ENCODE assay signal across 20 cellular contexts in the genomic region with DNA sequence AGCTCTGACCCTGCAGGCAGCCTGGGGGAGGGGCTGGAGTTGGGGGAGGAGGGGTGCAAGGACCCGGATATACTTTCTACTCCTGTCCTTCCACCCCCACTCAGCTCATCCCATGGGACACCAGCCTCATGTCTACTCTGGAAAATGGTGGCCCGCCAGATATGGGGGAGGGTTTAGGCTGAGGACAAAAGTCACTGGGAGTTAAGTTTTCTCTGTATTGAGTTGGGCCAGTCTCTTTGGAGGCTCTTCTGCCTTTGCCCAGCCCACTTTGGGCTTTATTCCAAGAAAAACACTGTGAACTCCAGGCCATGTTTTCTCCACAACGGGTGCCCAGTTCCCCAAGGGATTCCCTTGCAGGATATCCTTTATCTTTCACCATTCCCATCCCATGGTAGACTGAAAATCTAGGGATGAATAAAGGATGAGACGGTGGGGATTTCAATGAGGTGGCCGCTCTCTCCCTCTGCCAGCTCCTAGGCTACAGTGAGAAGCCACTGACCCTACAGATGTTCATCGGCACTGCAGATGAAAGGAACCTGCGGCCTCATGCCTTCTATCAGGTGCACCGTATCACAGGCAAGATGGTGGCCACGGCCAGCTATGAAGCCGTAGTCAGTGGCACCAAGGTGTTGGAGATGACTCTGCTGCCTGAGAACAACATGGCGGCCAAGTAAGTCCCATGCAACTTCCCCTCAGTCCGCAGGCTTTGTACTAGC. TPM values are rescaled to one million over a fixed set of nuclear protein-coding genes. Genes with fewer than 3 reads are reported as not detected.
DNase-seq lines count a peak whose midpoint lies in the region; ATAC-seq, FAIRE-seq and TF ChIP-seq lines count a peak whose summit lies in the region.
"Had no signal": no experiment of that assay in that cellular context is flagged by ENCODE, and none has a peak within 500 bp of the region (broad histone marks: within the 10 kb centered on the region; RNA-seq: fewer than 3 reads in every experiment).

No MANE protein-coding gene starts in this region.

- 59% methylated on average over 12 of the region's 12 CpGs for WGBS in HepG2 (ENCODE audit: low lambda C conversion rate)

- peaks cover 10% of the 10 kb centered on the region for H3K27me3 Mint-ChIP-seq in neural progenitor cell (ENCODE audit: insufficient read depth, low read depth)

- no peak overlapping the region for H3K9ac ChIP-seq in HepG2 (ENCODE audit: insufficient read depth, low read depth, low read length)
- no peak overlapping the region for H3K9ac ChIP-seq in neural progenitor cell

- H3K4me1 ChIP-seq in HepG2 (ENCODE audit: insufficient read depth, low read length) (peaks cover 10% of the 10 kb centered on the region), mucosa of descending colon (ENCODE audit: low read depth) (no peaks in the 10 kb centered on the region), neural progenitor cell (peaks cover 31% of the 10 kb centered on the region)
- H3K4me1 ChIP-seq: HAP-1 had no signal

- no peaks in the 10 kb centered on the region for H3K9me3 Mint-ChIP-seq in neural progenitor cell
- H3K9me3 Mint-ChIP-seq: brain had no signal

- H3F3A ChIP-seq in neural progenitor cell (ENCODE audit: low read depth) = peaks cover 7% of the 10 kb centered on the region

- ATAC-seq in HepG2 = no peak
- no peak for ATAC-seq in mucosa of descending colon

- peaks cover 22 to 53% of the 10 kb centered on the region in 2 experiments for H3K27me3 ChIP-seq in HepG2 (ENCODE audit: control insufficient read depth in 1 of 2, insufficient read depth in 2 of 2, low read length in 2 of 2)
- no peaks in the 10 kb centered on the region for H3K27me3 ChIP-seq in neural progenitor cell

- no TSS peak for BruUV-seq in HepG2 (replicated peaks; lab: Mats Ljungman, UMichigan)

- H3K27ac ChIP-seq in HepG2 (ENCODE audit: extremely low read length, insufficient read depth, low read length) (no peak overlapping the region), neural progenitor cell (no peak overlapping the region)
- H3K27ac ChIP-seq: suprapubic skin had no signal

- no peak overlapping the region for H3K4me3 ChIP-seq in HepG2 (replicated peaks in 1 of 3; ENCODE audit: insufficient read depth in 1 of 3, low read depth in 2 of 3, low read length in 3 of 3)
- H3K4me3 ChIP-seq in mucosa of descending colon = no peak overlapping the region
- H3K4me3 ChIP-seq in neural progenitor cell = no peak overlapping the region
- H3K4me3 ChIP-seq: gastrocnemius medialis, HAP-1, suprapubic skin had no signal

- H3K4me1 Mint-ChIP-seq in neural progenitor cell = peaks cover 5% of the 10 kb centered on the region

- DNase-seq in EH (ENCODE audit: low read depth) (peak; percentile 72), NCI-H1105 treated with DMSO at 0.1 percent for 48 hours (lab: John Stamatoyannopoulos, UW) (peak; percentile 19), dermis blood vessel endothelial cell (peak; percentile 17), HepG2 (ENCODE audit: low spot score) (no peak), DMS114 treated with DMSO at 0.1 percent for 48 hours (lab: John Stamatoyannopoulos, UW; ENCODE audit: unreplicated experiment) (no peak), mucosa of descending colon (no peak), neural progenitor cell (ENCODE audit: low spot score) (no peak), kidney glomerular epithelial cell (lab: John Stamatoyannopoulos, UW) (no peak)
- DNase-seq: activated naive CD4-positive, alpha-beta T cell treated with anti-CD3 and anti-CD28 coated beads, Interleukin-2, amount 50 U/mL, for 16 hours; effector memory CD4-positive, alpha-beta T cell; KG1; NCI-H1694; NK-92 treated with Interleukin-12 subunit alpha and Interleukin-12 subunit beta, amount 100 ng/mL, for 24 hours; stimulated activated CD4-positive, alpha-beta T cell treated with anti-CD3 and anti-CD28 coated beads, Interleukin-1b, Interleukin-23, amount 100 ng/mL, for 48 hours; T-helper 9 cell had no signal

- no peak for TF ChIP-seq RAD21 in HepG2 (CRISPR knock-in tag; IDR thresholded peaks at IDR 0.05)

- FAIRE-seq in HepG2 (lab: Jason Lieb, UNC) = no peak

- CTCF ChIA-PET in HepG2 (lab: Yijun Ruan, JAX; ENCODE audit: low intra/inter-chr PET ratio, low total read pairs) = no interaction called here

- H3K36me3 Mint-ChIP-seq in neural progenitor cell = peaks cover 22% of the 10 kb centered on the region

- H3K79me2 ChIP-seq in HepG2 (ENCODE audit: insufficient read depth, low read length) = no peaks in the 10 kb centered on the region
- peaks cover 3% of the 10 kb centered on the region for H3K79me2 ChIP-seq in neural progenitor cell (ENCODE audit: low read depth)

- no peak overlapping the region for H3K27ac Mint-ChIP-seq in neural progenitor cell

- no peak overlapping the region for H3K4me3 Mint-ChIP-seq in neural progenitor cell

- H3K9me3 ChIP-seq in HepG2 (ENCODE audit: low read length) (no peaks in the 10 kb centered on the region), mucosa of descending colon (no peaks in the 10 kb centered on the region), neural progenitor cell (ENCODE audit: low read depth) (no peaks in the 10 kb centered on the region)
- H3K9me3 ChIP-seq: gastrocnemius medialis, HAP-1, suprapubic skin had no signal

- H3K36me3 ChIP-seq in HepG2 (replicated peaks in 1 of 2; ENCODE audit: control insufficient read depth in 1 of 2, insufficient read depth in 2 of 2, low read length in 2 of 2) = no peaks in the 10 kb centered on the region
- no peaks in the 10 kb centered on the region for H3K36me3 ChIP-seq in mucosa of descending colon (ENCODE audit: low read depth)
- H3K36me3 ChIP-seq in neural progenitor cell = no peaks in the 10 kb centered on the region
- H3K36me3 ChIP-seq: gastrocnemius medialis, HAP-1 had no signal

- H3K4me2 ChIP-seq in HepG2 (ENCODE audit: low read depth, low read length) (no peak overlapping the region), neural progenitor cell (no peak overlapping the region)

- TF ChIP-seq CTCF in HepG2 (CRISPR knock-in tag; IDR thresholded peaks at IDR 0.05) (no peak), mucosa of descending colon (IDR thresholded peaks at IDR 0.05) (no peak), neural progenitor cell (IDR thresholded peaks at IDR 0.05) (no peak)

- H4K20me1 ChIP-seq in HepG2 (ENCODE audit: insufficient read depth, low read length) (no peaks in the 10 kb centered on the region), neural progenitor cell (ENCODE audit: low read depth) (no peaks in the 10 kb centered on the region)

- H2AFZ ChIP-seq in HepG2 (ENCODE audit: low read length) = no peak overlapping the region
- no peak overlapping the region for H2AFZ ChIP-seq in neural progenitor cell (replicated peaks)

- TF ChIP-seq POLR2A in HepG2 (IDR thresholded peaks at IDR 0.05; ENCODE audit: insufficient read depth in 1 of 2, low read depth in 2 of 2, low read length in 2 of 2) = no peak

- in situ Hi-C loops in HepG2 (cut with HindIII; ENCODE audit: extremely low pct_ligation_motif_present, low pct_unique_long_range_greater_than_20kb) = no loop called here

- intact Hi-C loops in HepG2 (cut with micrococcal nuclease; ENCODE audit: unreplicated experiment) (no loop called here), mucosa of descending colon (cut with DNase I, micrococcal nuclease) (no loop called here)

- POLR2A ChIA-PET in HepG2 (lab: Yijun Ruan, JAX) = interaction anchor here (0.7 to 3.7 kb wide), 5 partner anchors 27 to 69 kb away, joined by 3 to 19 read pairs (median 7); partner anchors contain the start of genes CBLN3, CIDEB and KHNYN

- no peak for TF ChIP-seq EP300 in HepG2 (IDR thresholded peaks at IDR 0.05; ENCODE audit: low read depth in 2 of 2, low read length in 2 of 2)
- TF ChIP-seq EP300 in HepG2 (CRISPR knock-in tag; IDR thresholded peaks at IDR 0.05; ENCODE audit: borderline replicate concordance) = no peak

RNA-seq across cellular contexts. Expression of gene NFATC4, which starts 4.9 kb away (rescaled TPM):
- total RNA-seq in dermis blood vessel endothelial cell (8.8 and 11.1 TPM in 2 replicates), HepG2 (2016; rRNA removed; fragmentation: Illumina TruSeq; extraction: Trizol) (0.04 TPM in 1 of 2 replicates, not detected in the other), mucosa of descending colon (100 to 1,000 TPM in 1 of 3 donors, 10 to 100 TPM in 2; 11.9 to 112 (median 25.2) TPM), neural progenitor cell (ENCODE audit: low replicate concordance) (38.2 and 95.3 TPM in 2 replicates)
- not detected in 2 replicates for total RNA-seq in HepG2 (2016; cell fraction: cytosol; rRNA removed; fragmentation: Illumina TruSeq; extraction: Trizol; ENCODE audit: low read depth)
- 0.11 TPM in 1 of 2 replicates, not detected in the other for total RNA-seq in HepG2 (2016; cell fraction: insoluble cytoplasmic fraction; rRNA removed; fragmentation: Illumina TruSeq; extraction: Trizol)
- not detected in 2 replicates for total RNA-seq in HepG2 (2016; cell fraction: membrane; rRNA removed; fragmentation: Illumina TruSeq; extraction: Trizol)
- 0.34 TPM in 1 of 2 replicates, not detected in the other for total RNA-seq in HepG2 (2016; cell fraction: nucleus; rRNA removed; fragmentation: Illumina TruSeq; extraction: Trizol)
- polyA plus RNA-seq in HepG2 (2011; rRNA removed) = 0.15 and 0.24 TPM in 2 replicates
- 0.03 and 0.05 TPM in 2 replicates for polyA plus RNA-seq in HepG2 (2011; cell fraction: cytosol; rRNA removed)
- polyA plus RNA-seq in HepG2 (2011; cell fraction: nucleus; rRNA removed) = 1.6 and 2.4 TPM in 2 replicates
- 0.17 and 0.40 TPM in 2 replicates for polyA plus RNA-seq in HepG2 (2012)
- not detected in 2 replicates for polyA plus RNA-seq in HepG2 (2016; cell fraction: cytosol; fragmentation: Illumina TruSeq; extraction: Trizol; ENCODE audit: low read depth)
- polyA plus RNA-seq in HepG2 (2016; cell fraction: insoluble cytoplasmic fraction; fragmentation: Illumina TruSeq; extraction: Trizol; ENCODE audit: low read depth) = not detected in 2 replicates
- not detected in 2 replicates for polyA plus RNA-seq in HepG2 (2016; cell fraction: membrane; fragmentation: Illumina TruSeq; extraction: Trizol; ENCODE audit: low read depth)
- 0.47 TPM in 1 of 2 replicates, not detected in the other for polyA plus RNA-seq in HepG2 (2016; cell fraction: nucleus; fragmentation: Illumina TruSeq; extraction: Trizol; ENCODE audit: insufficient read depth, low read depth)
- 0.32 TPM in 1 of 2 replicates, not detected in the other for polyA minus RNA-seq in HepG2 (2011; rRNA and poly(A)+ RNA removed; ENCODE audit: low replicate concordance)
- not detected in 2 replicates for polyA minus RNA-seq in HepG2 (2011; cell fraction: cytosol; rRNA and poly(A)+ RNA removed)
- polyA minus RNA-seq in HepG2 (2011; cell fraction: nucleus; rRNA and poly(A)+ RNA removed) = 0.37 and 0.39 TPM in 2 replicates

RNA-seq across cellular contexts. Expression of gene NYNRIN, which starts 25.9 kb away (rescaled TPM):
- 12.6 and 17.0 TPM in 2 replicates for total RNA-seq in dermis blood vessel endothelial cell
- total RNA-seq in HepG2 (2016; rRNA removed; fragmentation: Illumina TruSeq; extraction: Trizol) = 1.1 and 1.3 TPM in 2 replicates
- total RNA-seq in HepG2 (2016; cell fraction: cytosol; rRNA removed; fragmentation: Illumina TruSeq; extraction: Trizol; ENCODE audit: low read depth) = 0.09 and 0.10 TPM in 2 replicates
- 0.91 and 1.1 TPM in 2 replicates for total RNA-seq in HepG2 (2016; cell fraction: insoluble cytoplasmic fraction; rRNA removed; fragmentation: Illumina TruSeq; extraction: Trizol)
- total RNA-seq in HepG2 (2016; cell fraction: membrane; rRNA removed; fragmentation: Illumina TruSeq; extraction: Trizol) = 0.24 and 0.34 TPM in 2 replicates
- total RNA-seq in HepG2 (2016; cell fraction: nucleus; rRNA removed; fragmentation: Illumina TruSeq; extraction: Trizol) = 1.0 and 1.4 TPM in 2 replicates
- polyA plus RNA-seq in HepG2 (2011; rRNA removed) = 0.63 and 0.95 TPM in 2 replicates
- polyA plus RNA-seq in HepG2 (2011; cell fraction: cytosol; rRNA removed) = 0.39 and 0.44 TPM in 2 replicates
- 2.0 and 2.1 TPM in 2 replicates for polyA plus RNA-seq in HepG2 (2011; cell fraction: nucleus; rRNA removed)
- polyA plus RNA-seq in HepG2 (2012) = 1.8 and 5.9 TPM in 2 replicates
- 0.07 and 0.08 TPM in 2 replicates for polyA plus RNA-seq in HepG2 (2016; cell fraction: cytosol; fragmentation: Illumina TruSeq; extraction: Trizol; ENCODE audit: low read depth)
- 0.72 and 0.83 TPM in 2 replicates for polyA plus RNA-seq in HepG2 (2016; cell fraction: insoluble cytoplasmic fraction; fragmentation: Illumina TruSeq; extraction: Trizol; ENCODE audit: low read depth)
- polyA plus RNA-seq in HepG2 (2016; cell fraction: membrane; fragmentation: Illumina TruSeq; extraction: Trizol; ENCODE audit: low read depth) = 0.13 and 0.14 TPM in 2 replicates
- polyA plus RNA-seq in HepG2 (2016; cell fraction: nucleus; fragmentation: Illumina TruSeq; extraction: Trizol; ENCODE audit: insufficient read depth, low read depth) = 1.2 and 1.5 TPM in 2 replicates
- polyA minus RNA-seq in HepG2 (2011; rRNA and poly(A)+ RNA removed; ENCODE audit: low replicate concordance) = 2.4 TPM in 1 of 2 replicates, not detected in the other
- polyA minus RNA-seq in HepG2 (2011; cell fraction: cytosol; rRNA and poly(A)+ RNA removed) = 1.4 and 1.5 TPM in 2 replicates
- 1.7 and 1.9 TPM in 2 replicates for polyA minus RNA-seq in HepG2 (2011; cell fraction: nucleus; rRNA and poly(A)+ RNA removed)
- total RNA-seq in mucosa of descending colon = 10 to 100 TPM; 12.1 to 15.8 (median 13.4) TPM
- total RNA-seq in neural progenitor cell (ENCODE audit: low replicate concordance) = 15.5 and 34.3 TPM in 2 replicates

RNA-seq across cellular contexts. Expression of gene RIPK3, which starts 33.1 kb away (rescaled TPM):
- 4.7 and 5.8 TPM in 2 replicates for total RNA-seq in dermis blood vessel endothelial cell
- not detected in 2 replicates for total RNA-seq in HepG2 (2016; rRNA removed; fragmentation: Illumina TruSeq; extraction: Trizol)
- total RNA-seq in HepG2 (2016; cell fraction: cytosol; rRNA removed; fragmentation: Illumina TruSeq; extraction: Trizol; ENCODE audit: low read depth) = not detected in 2 replicates
- not detected in 2 replicates for total RNA-seq in HepG2 (2016; cell fraction: insoluble cytoplasmic fraction; rRNA removed; fragmentation: Illumina TruSeq; extraction: Trizol)
- total RNA-seq in HepG2 (2016; cell fraction: membrane; rRNA removed; fragmentation: Illumina TruSeq; extraction: Trizol) = not detected in 2 replicates
- not detected in 2 replicates for total RNA-seq in HepG2 (2016; cell fraction: nucleus; rRNA removed; fragmentation: Illumina TruSeq; extraction: Trizol)
- polyA plus RNA-seq in HepG2 (2011; rRNA removed) = not detected in 2 replicates
- polyA plus RNA-seq in HepG2 (2011; cell fraction: cytosol; rRNA removed) = not detected in 2 replicates
- polyA plus RNA-seq in HepG2 (2011; cell fraction: nucleus; rRNA removed) = not detected in 2 replicates
- polyA plus RNA-seq in HepG2 (2012) = not detected in 2 replicates
- polyA plus RNA-seq in HepG2 (2016; cell fraction: cytosol; fragmentation: Illumina TruSeq; extraction: Trizol; ENCODE audit: low read depth) = not detected in 2 replicates
- not detected in 2 replicates for polyA plus RNA-seq in HepG2 (2016; cell fraction: insoluble cytoplasmic fraction; fragmentation: Illumina TruSeq; extraction: Trizol; ENCODE audit: low read depth)
- not detected in 2 replicates for polyA plus RNA-seq in HepG2 (2016; cell fraction: membrane; fragmentation: Illumina TruSeq; extraction: Trizol; ENCODE audit: low read depth)
- not detected in 2 replicates for polyA plus RNA-seq in HepG2 (2016; cell fraction: nucleus; fragmentation: Illumina TruSeq; extraction: Trizol; ENCODE audit: insufficient read depth, low read depth)
- polyA minus RNA-seq in HepG2 (2011; rRNA and poly(A)+ RNA removed; ENCODE audit: low replicate concordance) = not detected in 2 replicates
- polyA minus RNA-seq in HepG2 (2011; cell fraction: cytosol; rRNA and poly(A)+ RNA removed) = not detected in 2 replicates
- not detected in 2 replicates for polyA minus RNA-seq in HepG2 (2011; cell fraction: nucleus; rRNA and poly(A)+ RNA removed)
- 10 to 100 TPM; 40.6 to 99.9 (median 71.7) TPM for total RNA-seq in mucosa of descending colon
- not detected in 2 replicates for total RNA-seq in neural progenitor cell (ENCODE audit: low replicate concordance)
- total RNA-seq: myocyte had no signal

RNA-seq across cellular contexts. Expression of gene ADCY4, which starts 38.0 kb away (rescaled TPM):
- total RNA-seq in dermis blood vessel endothelial cell (68.4 and 138 TPM in 2 replicates), HepG2 (2016; rRNA removed; fragmentation: Illumina TruSeq; extraction: Trizol) (not detected in 2 replicates), mucosa of descending colon (10 to 100 TPM; 13.9 to 23.5 (median 20.7) TPM), neural progenitor cell (ENCODE audit: low replicate concordance) (not detected in 2 replicates)
- total RNA-seq in HepG2 (2016; cell fraction: cytosol; rRNA removed; fragmentation: Illumina TruSeq; extraction: Trizol; ENCODE audit: low read depth) = not detected in 2 replicates
- not detected in 2 replicates for total RNA-seq in HepG2 (2016; cell fraction: insoluble cytoplasmic fraction; rRNA removed; fragmentation: Illumina TruSeq; extraction: Trizol)
- not detected in 2 replicates for total RNA-seq in HepG2 (2016; cell fraction: membrane; rRNA removed; fragmentation: Illumina TruSeq; extraction: Trizol)
- not detected in 2 replicates for total RNA-seq in HepG2 (2016; cell fraction: nucleus; rRNA removed; fragmentation: Illumina TruSeq; extraction: Trizol)
- 0.03 TPM in 1 of 2 replicates, not detected in the other for polyA plus RNA-seq in HepG2 (2011; rRNA removed)
- not detected in 2 replicates for polyA plus RNA-seq in HepG2 (2011; cell fraction: cytosol; rRNA removed)
- 0.31 and 0.50 TPM in 2 replicates for polyA plus RNA-seq in HepG2 (2011; cell fraction: nucleus; rRNA removed)
- 0.20 TPM in 1 of 2 replicates, not detected in the other for polyA plus RNA-seq in HepG2 (2012)
- not detected in 2 replicates for polyA plus RNA-seq in HepG2 (2016; cell fraction: cytosol; fragmentation: Illumina TruSeq; extraction: Trizol; ENCODE audit: low read depth)
- not detected in 2 replicates for polyA plus RNA-seq in HepG2 (2016; cell fraction: insoluble cytoplasmic fraction; fragmentation: Illumina TruSeq; extraction: Trizol; ENCODE audit: low read depth)
- polyA plus RNA-seq in HepG2 (2016; cell fraction: membrane; fragmentation: Illumina TruSeq; extraction: Trizol; ENCODE audit: low read depth) = not detected in 2 replicates
- 0.19 TPM in 1 of 2 replicates, not detected in the other for polyA plus RNA-seq in HepG2 (2016; cell fraction: nucleus; fragmentation: Illumina TruSeq; extraction: Trizol; ENCODE audit: insufficient read depth, low read depth)
- 0.22 TPM in 1 of 2 replicates, not detected in the other for polyA minus RNA-seq in HepG2 (2011; rRNA and poly(A)+ RNA removed; ENCODE audit: low replicate concordance)
- not detected in 2 replicates for polyA minus RNA-seq in HepG2 (2011; cell fraction: cytosol; rRNA and poly(A)+ RNA removed)
- 0.99 TPM in 1 of 2 replicates, not detected in the other for polyA minus RNA-seq in HepG2 (2011; cell fraction: nucleus; rRNA and poly(A)+ RNA removed)
- total RNA-seq: myocyte had no signal

RNA-seq across cellular contexts. Expression of gene CBLN3, which starts 56.6 kb away (rescaled TPM):
- total RNA-seq in dermis blood vessel endothelial cell (0.84 and 1.0 TPM in 2 replicates), HepG2 (2016; rRNA removed; fragmentation: Illumina TruSeq; extraction: Trizol) (0.45 and 0.66 TPM in 2 replicates), mucosa of descending colon (1 to 10 TPM; 2.2 to 3.9 (median 2.6) TPM), neural progenitor cell (ENCODE audit: low replicate concordance) (0.25 TPM in 1 of 2 replicates, not detected in the other)
- total RNA-seq in HepG2 (2016; cell fraction: cytosol; rRNA removed; fragmentation: Illumina TruSeq; extraction: Trizol; ENCODE audit: low read depth) = 0.62 and 0.81 TPM in 2 replicates
- total RNA-seq in HepG2 (2016; cell fraction: insoluble cytoplasmic fraction; rRNA removed; fragmentation: Illumina TruSeq; extraction: Trizol) = 0.58 and 0.78 TPM in 2 replicates
- total RNA-seq in HepG2 (2016; cell fraction: membrane; rRNA removed; fragmentation: Illumina TruSeq; extraction: Trizol) = 1.3 TPM in 2 replicates
- total RNA-seq in HepG2 (2016; cell fraction: nucleus; rRNA removed; fragmentation: Illumina TruSeq; extraction: Trizol) = 0.47 and 0.60 TPM in 2 replicates
- 0.74 and 0.98 TPM in 2 replicates for polyA plus RNA-seq in HepG2 (2011; rRNA removed)
- polyA plus RNA-seq in HepG2 (2011; cell fraction: cytosol; rRNA removed) = 0.71 and 0.97 TPM in 2 replicates
- polyA plus RNA-seq in HepG2 (2011; cell fraction: nucleus; rRNA removed) = 1.3 and 1.8 TPM in 2 replicates
- 0.77 and 1.9 TPM in 2 replicates for polyA plus RNA-seq in HepG2 (2012)
- 0.70 and 0.86 TPM in 2 replicates for polyA plus RNA-seq in HepG2 (2016; cell fraction: cytosol; fragmentation: Illumina TruSeq; extraction: Trizol; ENCODE audit: low read depth)
- 0.62 and 1.3 TPM in 2 replicates for polyA plus RNA-seq in HepG2 (2016; cell fraction: insoluble cytoplasmic fraction; fragmentation: Illumina TruSeq; extraction: Trizol; ENCODE audit: low read depth)
- 1.4 TPM in 2 replicates for polyA plus RNA-seq in HepG2 (2016; cell fraction: membrane; fragmentation: Illumina TruSeq; extraction: Trizol; ENCODE audit: low read depth)
- 1.3 and 1.6 TPM in 2 replicates for polyA plus RNA-seq in HepG2 (2016; cell fraction: nucleus; fragmentation: Illumina TruSeq; extraction: Trizol; ENCODE audit: insufficient read depth, low read depth)
- 0.37 and 0.92 TPM in 2 replicates for polyA minus RNA-seq in HepG2 (2011; rRNA and poly(A)+ RNA removed; ENCODE audit: low replicate concordance)
- 0.30 and 0.35 TPM in 2 replicates for polyA minus RNA-seq in HepG2 (2011; cell fraction: cytosol; rRNA and poly(A)+ RNA removed)
- polyA minus RNA-seq in HepG2 (2011; cell fraction: nucleus; rRNA and poly(A)+ RNA removed) = 0.52 and 0.75 TPM in 2 replicates

Comparison
In these comparisons a context has a peak if more than half of its experiments do, and no peak if none do; other contexts are left out.
1. DNase-seq: peak in EH (single experiment), NCI-H1105 treated with DMSO at 0.1 percent for 48 hours (single experiment) and dermis blood vessel endothelial cell (single experiment); none in HepG2 (single experiment), DMS114 treated with DMSO at 0.1 percent for 48 hours (single experiment), mucosa of descending colon (0 of 3), neural progenitor cell (single experiment) and kidney glomerular epithelial cell (single experiment).